In genomic region chr22:50202130-50202671, GRCh38 we compare ENCODE assay signal across 1 cellular context.
TF ChIP-seq lines count a peak whose summit lies in the region.

No MANE protein-coding gene starts in this region.

TF ChIP-seq in GM12878, 131 proteins besides CTCF, POLR2A, EP300 and RAD21:
- TF ChIP-seq YBX1 (IDR thresholded peaks at IDR 0.05) (no peak), POU2F2 (IDR thresholded peaks at IDR 0.05; ENCODE audit: borderline replicate concordance, low read depth, low read length) (no peak), SREBF2 (IDR thresholded peaks at IDR 0.05; ENCODE audit: low read length) (no peak), SMAD5 (IDR thresholded peaks at IDR 0.05; ENCODE audit: low read depth) (no peak), RELA (IDR thresholded peaks at IDR 0.05; ENCODE audit: borderline replicate concordance, partially characterized antibody) (no peak), TCF12 (IDR thresholded peaks at IDR 0.05; ENCODE audit: low read depth, low read length) (no peak), NR2C2 (IDR thresholded peaks at IDR 0.05; ENCODE audit: borderline replicate concordance, control insufficient read depth, insufficient read length, low read depth) (no peak), SUZ12 (IDR thresholded peaks at IDR 0.05; ENCODE audit: unreplicated experiment) (no peak), PAX8 (IDR thresholded peaks at IDR 0.05) (no peak), MEF2A (IDR thresholded peaks at IDR 0.05; ENCODE audit: insufficient read depth, low read depth, low read length) (no peak)
- TF ChIP-seq, protein P1, sequence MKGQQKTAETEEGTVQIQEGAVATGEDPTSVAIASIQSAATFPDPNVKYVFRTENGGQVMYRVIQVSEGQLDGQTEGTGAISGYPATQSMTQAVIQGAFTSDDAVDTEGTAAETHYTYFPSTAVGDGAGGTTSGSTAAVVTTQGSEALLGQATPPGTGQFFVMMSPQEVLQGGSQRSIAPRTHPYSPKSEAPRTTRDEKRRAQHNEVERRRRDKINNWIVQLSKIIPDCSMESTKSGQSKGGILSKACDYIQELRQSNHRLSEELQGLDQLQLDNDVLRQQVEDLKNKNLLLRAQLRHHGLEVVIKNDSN (IDR thresholded peaks at IDR 0.05; ENCODE audit: borderline replicate concordance, extremely low read length, insufficient read depth, low read depth, low read length) = no peak
- TF ChIP-seq, protein P2, sequence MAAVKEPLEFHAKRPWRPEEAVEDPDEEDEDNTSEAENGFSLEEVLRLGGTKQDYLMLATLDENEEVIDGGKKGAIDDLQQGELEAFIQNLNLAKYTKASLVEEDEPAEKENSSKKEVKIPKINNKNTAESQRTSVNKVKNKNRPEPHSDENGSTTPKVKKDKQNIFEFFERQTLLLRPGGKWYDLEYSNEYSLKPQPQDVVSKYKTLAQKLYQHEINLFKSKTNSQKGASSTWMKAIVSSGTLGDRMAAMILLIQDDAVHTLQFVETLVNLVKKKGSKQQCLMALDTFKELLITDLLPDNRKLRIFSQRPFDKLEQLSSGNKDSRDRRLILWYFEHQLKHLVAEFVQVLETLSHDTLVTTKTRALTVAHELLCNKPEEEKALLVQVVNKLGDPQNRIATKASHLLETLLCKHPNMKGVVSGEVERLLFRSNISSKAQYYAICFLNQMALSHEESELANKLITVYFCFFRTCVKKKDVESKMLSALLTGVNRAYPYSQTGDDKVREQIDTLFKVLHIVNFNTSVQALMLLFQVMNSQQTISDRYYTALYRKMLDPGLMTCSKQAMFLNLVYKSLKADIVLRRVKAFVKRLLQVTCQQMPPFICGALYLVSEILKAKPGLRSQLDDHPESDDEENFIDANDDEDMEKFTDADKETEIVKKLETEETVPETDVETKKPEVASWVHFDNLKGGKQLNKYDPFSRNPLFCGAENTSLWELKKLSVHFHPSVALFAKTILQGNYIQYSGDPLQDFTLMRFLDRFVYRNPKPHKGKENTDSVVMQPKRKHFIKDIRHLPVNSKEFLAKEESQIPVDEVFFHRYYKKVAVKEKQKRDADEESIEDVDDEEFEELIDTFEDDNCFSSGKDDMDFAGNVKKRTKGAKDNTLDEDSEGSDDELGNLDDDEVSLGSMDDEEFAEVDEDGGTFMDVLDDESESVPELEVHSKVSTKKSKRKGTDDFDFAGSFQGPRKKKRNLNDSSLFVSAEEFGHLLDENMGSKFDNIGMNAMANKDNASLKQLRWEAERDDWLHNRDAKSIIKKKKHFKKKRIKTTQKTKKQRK (IDR thresholded peaks at IDR 0.05; ENCODE audit: low read depth, low read length) = no peak
TF ChIP-seq in GM12878: peak in this region for 0.
